In the genomic region with DNA sequence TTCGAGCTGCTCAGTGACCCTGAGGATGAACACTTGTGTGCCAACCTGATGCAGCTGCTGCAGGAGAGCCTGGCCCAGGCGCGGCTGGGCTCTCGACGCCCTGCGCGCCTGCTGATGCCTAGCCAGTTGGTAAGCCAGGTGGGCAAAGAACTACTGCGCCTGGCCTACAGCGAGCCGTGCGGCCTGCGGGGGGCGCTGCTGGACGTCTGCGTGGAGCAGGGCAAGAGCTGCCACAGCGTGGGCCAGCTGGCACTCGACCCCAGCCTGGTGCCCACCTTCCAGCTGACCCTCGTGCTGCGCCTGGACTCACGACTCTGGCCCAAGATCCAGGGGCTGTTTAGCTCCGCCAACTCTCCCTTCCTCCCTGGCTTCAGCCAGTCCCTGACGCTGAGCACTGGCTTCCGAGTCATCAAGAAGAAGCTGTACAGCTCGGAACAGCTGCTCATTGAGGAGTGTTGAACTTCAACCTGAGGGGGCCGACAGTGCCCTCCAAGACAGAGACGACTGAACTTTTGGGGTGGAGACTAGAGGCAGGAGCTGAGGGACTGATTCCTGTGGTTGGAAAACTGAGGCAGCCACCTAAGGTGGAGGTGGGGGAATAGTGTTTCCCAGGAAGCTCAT, we compare ENCODE assay signal across 1 cellular context.
TF ChIP-seq lines count a peak whose summit lies in the region.

No MANE protein-coding gene starts in this region.

TF ChIP-seq in K562, 482 proteins besides CTCF, POLR2A, EP300 and RAD21 (continued from another document and continues in another):
- TF ChIP-seq ZFPM2 (CRISPR knock-in tag; IDR thresholded peaks at IDR 0.05) (peak; percentile 3), CBX2 (IDR thresholded peaks at IDR 0.05; ENCODE audit: insufficient read depth, low read length, poor library complexity, severe bottlenecking) (no peak), MYNN (IDR thresholded peaks at IDR 0.05) (peak; percentile 92), MYNN (CRISPR knock-in tag; IDR thresholded peaks at IDR 0.05) (no peak), MAFG (tag; conservative IDR thresholded peaks at IDR 0.05) (no peak), ZNF354B (CRISPR knock-in tag; IDR thresholded peaks at IDR 0.05) (no peak), HDAC3 (IDR thresholded peaks at IDR 0.05; ENCODE audit: borderline replicate concordance, partially characterized antibody) (no peak), KAT8 (IDR thresholded peaks at IDR 0.05; ENCODE audit: low read depth) (no peak), FOS (IDR thresholded peaks at IDR 0.05; ENCODE audit: extremely low read depth, insufficient read length) (no peak), SREBF1 (IDR thresholded peaks at IDR 0.05; ENCODE audit: borderline replicate concordance, low read depth, low read length) (no peak), ZNF696 (CRISPR knock-in tag; conservative IDR thresholded peaks at IDR 0.05) (no peak), PPARD (CRISPR knock-in tag; IDR thresholded peaks at IDR 0.05) (no peak), SMARCC2 (IDR thresholded peaks at IDR 0.05; ENCODE audit: low read depth) (0 out of 2 replicates have a peak, but pooled peaks have one; percentile 18), POLR2H (tag; IDR thresholded peaks at IDR 0.05; ENCODE audit: low read depth) (no peak), ZKSCAN8 (CRISPR knock-in tag; IDR thresholded peaks at IDR 0.05) (no peak), PCBP2 (IDR thresholded peaks at IDR 0.05; ENCODE audit: low read depth, low read length, poor library complexity, severe bottlenecking) (no peak), PRMT5 (CRISPR knock-in tag; IDR thresholded peaks at IDR 0.05) (no peak), SMAD4 (CRISPR knock-in tag; conservative IDR thresholded peaks at IDR 0.05) (peak; percentile 43), STAT5B (CRISPR knock-in tag; IDR thresholded peaks at IDR 0.05) (no peak), KLF13 (tag; IDR thresholded peaks at IDR 0.05; ENCODE audit: borderline replicate concordance, low read depth) (peak; percentile 26; the same call in 1 of the 2 replicates), BRF1 (IDR thresholded peaks at IDR 0.05; ENCODE audit: borderline replicate concordance, extremely low read depth, insufficient read length) (no peak), TRIM28 (IDR thresholded peaks at IDR 0.05) (no peak), PHTF2 (CRISPR knock-in tag; IDR thresholded peaks at IDR 0.05) (peak; percentile 0; the same call in 1 of the 2 replicates), IFI16 (CRISPR knock-in tag; IDR thresholded peaks at IDR 0.05) (no peak), BCOR (IDR thresholded peaks at IDR 0.05) (no peak)
- TF ChIP-seq, protein P1, sequence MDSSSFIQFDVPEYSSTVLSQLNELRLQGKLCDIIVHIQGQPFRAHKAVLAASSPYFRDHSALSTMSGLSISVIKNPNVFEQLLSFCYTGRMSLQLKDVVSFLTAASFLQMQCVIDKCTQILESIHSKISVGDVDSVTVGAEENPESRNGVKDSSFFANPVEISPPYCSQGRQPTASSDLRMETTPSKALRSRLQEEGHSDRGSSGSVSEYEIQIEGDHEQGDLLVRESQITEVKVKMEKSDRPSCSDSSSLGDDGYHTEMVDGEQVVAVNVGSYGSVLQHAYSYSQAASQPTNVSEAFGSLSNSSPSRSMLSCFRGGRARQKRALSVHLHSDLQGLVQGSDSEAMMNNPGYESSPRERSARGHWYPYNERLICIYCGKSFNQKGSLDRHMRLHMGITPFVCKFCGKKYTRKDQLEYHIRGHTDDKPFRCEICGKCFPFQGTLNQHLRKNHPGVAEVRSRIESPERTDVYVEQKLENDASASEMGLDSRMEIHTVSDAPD (CRISPR knock-in tag; IDR thresholded peaks at IDR 0.05): no peak
- TF ChIP-seq, protein P2, sequence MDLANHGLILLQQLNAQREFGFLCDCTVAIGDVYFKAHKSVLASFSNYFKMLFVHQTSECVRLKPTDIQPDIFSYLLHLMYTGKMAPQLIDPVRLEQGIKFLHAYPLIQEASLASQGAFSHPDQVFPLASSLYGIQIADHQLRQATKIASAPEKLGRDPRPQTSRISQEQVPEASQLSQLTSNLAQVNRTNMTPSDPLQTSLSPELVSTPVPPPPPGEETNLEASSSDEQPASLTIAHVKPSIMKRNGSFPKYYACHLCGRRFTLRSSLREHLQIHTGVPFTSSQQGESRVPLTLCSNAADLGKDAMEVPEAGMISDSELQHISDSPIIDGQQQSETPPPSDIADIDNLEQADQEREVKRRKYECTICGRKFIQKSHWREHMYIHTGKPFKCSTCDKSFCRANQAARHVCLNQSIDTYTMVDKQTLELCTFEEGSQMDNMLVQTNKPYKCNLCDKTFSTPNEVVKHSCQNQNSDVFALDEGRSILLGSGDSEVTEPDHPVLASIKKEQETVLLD (IDR thresholded peaks at IDR 0.05): no peak
- TF ChIP-seq, protein P3, sequence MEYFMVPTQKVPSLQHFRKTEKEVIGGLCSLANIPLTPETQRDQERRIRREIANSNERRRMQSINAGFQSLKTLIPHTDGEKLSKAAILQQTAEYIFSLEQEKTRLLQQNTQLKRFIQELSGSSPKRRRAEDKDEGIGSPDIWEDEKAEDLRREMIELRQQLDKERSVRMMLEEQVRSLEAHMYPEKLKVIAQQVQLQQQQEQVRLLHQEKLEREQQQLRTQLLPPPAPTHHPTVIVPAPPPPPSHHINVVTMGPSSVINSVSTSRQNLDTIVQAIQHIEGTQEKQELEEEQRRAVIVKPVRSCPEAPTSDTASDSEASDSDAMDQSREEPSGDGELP (CRISPR knock-in tag; IDR thresholded peaks at IDR 0.05; ENCODE audit: borderline replicate concordance): peak; percentile 88
- TF ChIP-seq, protein P4, sequence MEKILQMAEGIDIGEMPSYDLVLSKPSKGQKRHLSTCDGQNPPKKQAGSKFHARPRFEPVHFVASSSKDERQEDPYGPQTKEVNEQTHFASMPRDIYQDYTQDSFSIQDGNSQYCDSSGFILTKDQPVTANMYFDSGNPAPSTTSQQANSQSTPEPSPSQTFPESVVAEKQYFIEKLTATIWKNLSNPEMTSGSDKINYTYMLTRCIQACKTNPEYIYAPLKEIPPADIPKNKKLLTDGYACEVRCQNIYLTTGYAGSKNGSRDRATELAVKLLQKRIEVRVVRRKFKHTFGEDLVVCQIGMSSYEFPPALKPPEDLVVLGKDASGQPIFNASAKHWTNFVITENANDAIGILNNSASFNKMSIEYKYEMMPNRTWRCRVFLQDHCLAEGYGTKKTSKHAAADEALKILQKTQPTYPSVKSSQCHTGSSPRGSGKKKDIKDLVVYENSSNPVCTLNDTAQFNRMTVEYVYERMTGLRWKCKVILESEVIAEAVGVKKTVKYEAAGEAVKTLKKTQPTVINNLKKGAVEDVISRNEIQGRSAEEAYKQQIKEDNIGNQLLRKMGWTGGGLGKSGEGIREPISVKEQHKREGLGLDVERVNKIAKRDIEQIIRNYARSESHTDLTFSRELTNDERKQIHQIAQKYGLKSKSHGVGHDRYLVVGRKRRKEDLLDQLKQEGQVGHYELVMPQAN (IDR thresholded peaks at IDR 0.05; ENCODE audit: borderline replicate concordance): no peak
- TF ChIP-seq, protein P5, sequence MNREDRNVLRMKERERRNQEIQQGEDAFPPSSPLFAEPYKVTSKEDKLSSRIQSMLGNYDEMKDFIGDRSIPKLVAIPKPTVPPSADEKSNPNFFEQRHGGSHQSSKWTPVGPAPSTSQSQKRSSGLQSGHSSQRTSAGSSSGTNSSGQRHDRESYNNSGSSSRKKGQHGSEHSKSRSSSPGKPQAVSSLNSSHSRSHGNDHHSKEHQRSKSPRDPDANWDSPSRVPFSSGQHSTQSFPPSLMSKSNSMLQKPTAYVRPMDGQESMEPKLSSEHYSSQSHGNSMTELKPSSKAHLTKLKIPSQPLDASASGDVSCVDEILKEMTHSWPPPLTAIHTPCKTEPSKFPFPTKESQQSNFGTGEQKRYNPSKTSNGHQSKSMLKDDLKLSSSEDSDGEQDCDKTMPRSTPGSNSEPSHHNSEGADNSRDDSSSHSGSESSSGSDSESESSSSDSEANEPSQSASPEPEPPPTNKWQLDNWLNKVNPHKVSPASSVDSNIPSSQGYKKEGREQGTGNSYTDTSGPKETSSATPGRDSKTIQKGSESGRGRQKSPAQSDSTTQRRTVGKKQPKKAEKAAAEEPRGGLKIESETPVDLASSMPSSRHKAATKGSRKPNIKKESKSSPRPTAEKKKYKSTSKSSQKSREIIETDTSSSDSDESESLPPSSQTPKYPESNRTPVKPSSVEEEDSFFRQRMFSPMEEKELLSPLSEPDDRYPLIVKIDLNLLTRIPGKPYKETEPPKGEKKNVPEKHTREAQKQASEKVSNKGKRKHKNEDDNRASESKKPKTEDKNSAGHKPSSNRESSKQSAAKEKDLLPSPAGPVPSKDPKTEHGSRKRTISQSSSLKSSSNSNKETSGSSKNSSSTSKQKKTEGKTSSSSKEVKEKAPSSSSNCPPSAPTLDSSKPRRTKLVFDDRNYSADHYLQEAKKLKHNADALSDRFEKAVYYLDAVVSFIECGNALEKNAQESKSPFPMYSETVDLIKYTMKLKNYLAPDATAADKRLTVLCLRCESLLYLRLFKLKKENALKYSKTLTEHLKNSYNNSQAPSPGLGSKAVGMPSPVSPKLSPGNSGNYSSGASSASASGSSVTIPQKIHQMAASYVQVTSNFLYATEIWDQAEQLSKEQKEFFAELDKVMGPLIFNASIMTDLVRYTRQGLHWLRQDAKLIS (CRISPR knock-in tag; IDR thresholded peaks at IDR 0.05): 0 out of 2 replicates have a peak, but pooled peaks have one; percentile 34
- TF ChIP-seq, protein P6, sequence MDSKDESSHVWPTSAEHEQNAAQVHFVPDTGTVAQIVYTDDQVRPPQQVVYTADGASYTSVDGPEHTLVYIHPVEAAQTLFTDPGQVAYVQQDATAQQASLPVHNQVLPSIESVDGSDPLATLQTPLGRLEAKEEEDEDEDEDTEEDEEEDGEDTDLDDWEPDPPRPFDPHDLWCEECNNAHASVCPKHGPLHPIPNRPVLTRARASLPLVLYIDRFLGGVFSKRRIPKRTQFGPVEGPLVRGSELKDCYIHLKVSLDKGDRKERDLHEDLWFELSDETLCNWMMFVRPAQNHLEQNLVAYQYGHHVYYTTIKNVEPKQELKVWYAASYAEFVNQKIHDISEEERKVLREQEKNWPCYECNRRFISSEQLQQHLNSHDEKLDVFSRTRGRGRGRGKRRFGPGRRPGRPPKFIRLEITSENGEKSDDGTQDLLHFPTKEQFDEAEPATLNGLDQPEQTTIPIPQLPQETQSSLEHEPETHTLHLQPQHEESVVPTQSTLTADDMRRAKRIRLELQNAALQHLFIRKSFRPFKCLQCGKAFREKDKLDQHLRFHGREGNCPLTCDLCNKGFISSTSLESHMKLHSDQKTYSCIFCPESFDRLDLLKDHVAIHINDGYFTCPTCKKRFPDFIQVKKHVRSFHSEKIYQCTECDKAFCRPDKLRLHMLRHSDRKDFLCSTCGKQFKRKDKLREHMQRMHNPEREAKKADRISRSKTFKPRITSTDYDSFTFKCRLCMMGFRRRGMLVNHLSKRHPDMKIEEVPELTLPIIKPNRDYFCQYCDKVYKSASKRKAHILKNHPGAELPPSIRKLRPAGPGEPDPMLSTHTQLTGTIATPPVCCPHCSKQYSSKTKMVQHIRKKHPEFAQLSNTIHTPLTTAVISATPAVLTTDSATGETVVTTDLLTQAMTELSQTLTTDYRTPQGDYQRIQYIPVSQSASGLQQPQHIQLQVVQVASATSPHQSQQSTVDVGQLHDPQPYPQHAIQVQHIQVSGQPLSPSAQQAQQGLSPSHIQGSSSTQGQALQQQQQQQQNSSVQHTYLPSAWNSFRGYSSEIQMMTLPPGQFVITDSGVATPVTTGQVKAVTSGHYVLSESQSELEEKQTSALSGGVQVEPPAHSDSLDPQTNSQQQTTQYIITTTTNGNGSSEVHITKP (IDR thresholded peaks at IDR 0.05; ENCODE audit: partially characterized antibody): no peak
- TF ChIP-seq, protein P7, sequence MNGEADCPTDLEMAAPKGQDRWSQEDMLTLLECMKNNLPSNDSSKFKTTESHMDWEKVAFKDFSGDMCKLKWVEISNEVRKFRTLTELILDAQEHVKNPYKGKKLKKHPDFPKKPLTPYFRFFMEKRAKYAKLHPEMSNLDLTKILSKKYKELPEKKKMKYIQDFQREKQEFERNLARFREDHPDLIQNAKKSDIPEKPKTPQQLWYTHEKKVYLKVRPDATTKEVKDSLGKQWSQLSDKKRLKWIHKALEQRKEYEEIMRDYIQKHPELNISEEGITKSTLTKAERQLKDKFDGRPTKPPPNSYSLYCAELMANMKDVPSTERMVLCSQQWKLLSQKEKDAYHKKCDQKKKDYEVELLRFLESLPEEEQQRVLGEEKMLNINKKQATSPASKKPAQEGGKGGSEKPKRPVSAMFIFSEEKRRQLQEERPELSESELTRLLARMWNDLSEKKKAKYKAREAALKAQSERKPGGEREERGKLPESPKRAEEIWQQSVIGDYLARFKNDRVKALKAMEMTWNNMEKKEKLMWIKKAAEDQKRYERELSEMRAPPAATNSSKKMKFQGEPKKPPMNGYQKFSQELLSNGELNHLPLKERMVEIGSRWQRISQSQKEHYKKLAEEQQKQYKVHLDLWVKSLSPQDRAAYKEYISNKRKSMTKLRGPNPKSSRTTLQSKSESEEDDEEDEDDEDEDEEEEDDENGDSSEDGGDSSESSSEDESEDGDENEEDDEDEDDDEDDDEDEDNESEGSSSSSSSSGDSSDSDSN (IDR thresholded peaks at IDR 0.05; ENCODE audit: borderline replicate concordance in 1 of 2, low read depth in 2 of 2, low read length in 2 of 2): no peak; a peak in 1 of 4 replicates
- TF ChIP-seq, protein P8, sequence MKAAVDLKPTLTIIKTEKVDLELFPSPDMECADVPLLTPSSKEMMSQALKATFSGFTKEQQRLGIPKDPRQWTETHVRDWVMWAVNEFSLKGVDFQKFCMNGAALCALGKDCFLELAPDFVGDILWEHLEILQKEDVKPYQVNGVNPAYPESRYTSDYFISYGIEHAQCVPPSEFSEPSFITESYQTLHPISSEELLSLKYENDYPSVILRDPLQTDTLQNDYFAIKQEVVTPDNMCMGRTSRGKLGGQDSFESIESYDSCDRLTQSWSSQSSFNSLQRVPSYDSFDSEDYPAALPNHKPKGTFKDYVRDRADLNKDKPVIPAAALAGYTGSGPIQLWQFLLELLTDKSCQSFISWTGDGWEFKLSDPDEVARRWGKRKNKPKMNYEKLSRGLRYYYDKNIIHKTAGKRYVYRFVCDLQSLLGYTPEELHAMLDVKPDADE (conservative IDR thresholded peaks at IDR 0.05; ENCODE audit: control insufficient read depth, low read depth, low read length): no peak; the same call in 1 of the 2 replicates
- TF ChIP-seq, protein P9, sequence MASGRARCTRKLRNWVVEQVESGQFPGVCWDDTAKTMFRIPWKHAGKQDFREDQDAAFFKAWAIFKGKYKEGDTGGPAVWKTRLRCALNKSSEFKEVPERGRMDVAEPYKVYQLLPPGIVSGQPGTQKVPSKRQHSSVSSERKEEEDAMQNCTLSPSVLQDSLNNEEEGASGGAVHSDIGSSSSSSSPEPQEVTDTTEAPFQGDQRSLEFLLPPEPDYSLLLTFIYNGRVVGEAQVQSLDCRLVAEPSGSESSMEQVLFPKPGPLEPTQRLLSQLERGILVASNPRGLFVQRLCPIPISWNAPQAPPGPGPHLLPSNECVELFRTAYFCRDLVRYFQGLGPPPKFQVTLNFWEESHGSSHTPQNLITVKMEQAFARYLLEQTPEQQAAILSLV (tag; IDR thresholded peaks at IDR 0.05): no peak
- TF ChIP-seq, protein P10, sequence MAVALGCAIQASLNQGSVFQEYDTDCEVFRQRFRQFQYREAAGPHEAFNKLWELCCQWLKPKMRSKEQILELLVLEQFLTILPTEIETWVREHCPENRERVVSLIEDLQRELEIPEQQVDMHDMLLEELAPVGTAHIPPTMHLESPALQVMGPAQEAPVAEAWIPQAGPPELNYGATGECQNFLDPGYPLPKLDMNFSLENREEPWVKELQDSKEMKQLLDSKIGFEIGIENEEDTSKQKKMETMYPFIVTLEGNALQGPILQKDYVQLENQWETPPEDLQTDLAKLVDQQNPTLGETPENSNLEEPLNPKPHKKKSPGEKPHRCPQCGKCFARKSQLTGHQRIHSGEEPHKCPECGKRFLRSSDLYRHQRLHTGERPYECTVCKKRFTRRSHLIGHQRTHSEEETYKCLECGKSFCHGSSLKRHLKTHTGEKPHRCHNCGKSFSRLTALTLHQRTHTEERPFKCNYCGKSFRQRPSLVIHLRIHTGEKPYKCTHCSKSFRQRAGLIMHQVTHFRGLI (CRISPR knock-in tag; IDR thresholded peaks at IDR 0.05): peak; percentile 51; the same call in 1 of the 2 replicates
- TF ChIP-seq, protein P11, sequence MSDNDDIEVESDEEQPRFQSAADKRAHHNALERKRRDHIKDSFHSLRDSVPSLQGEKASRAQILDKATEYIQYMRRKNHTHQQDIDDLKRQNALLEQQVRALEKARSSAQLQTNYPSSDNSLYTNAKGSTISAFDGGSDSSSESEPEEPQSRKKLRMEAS (CRISPR knock-in tag; IDR thresholded peaks at IDR 0.05): no peak; the same call in 1 of the 2 replicates
